In the genomic region with DNA sequence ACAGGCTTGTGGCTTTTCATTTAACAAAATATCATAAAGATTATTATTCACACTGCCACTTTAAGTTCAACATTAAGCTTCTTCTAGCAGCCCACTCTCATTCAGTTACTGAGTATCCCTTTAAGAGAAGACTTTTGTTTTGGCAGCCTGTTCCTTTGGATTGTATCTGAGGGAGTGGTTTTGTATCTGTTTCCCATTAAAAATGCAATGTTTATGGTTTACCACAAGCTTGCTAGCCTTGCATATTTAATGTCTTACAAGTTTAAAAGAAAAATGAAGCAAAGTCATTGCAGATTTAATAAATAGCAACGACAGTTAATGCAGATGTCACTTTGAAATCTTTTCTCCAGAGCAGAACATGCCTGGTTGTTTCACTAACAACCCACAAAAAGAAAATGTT, we compare ENCODE assay signal across 10 cellular contexts. TPM values are rescaled to one million over a fixed set of nuclear protein-coding genes. Genes with fewer than 3 reads are reported as not detected.
DNase-seq lines count a peak whose midpoint lies in the region; TF ChIP-seq lines count a peak whose summit lies in the region.
"Had no signal": no experiment of that assay in that cellular context is flagged by ENCODE, and none has a peak within 500 bp of the region (broad histone marks: within the 10 kb centered on the region; RNA-seq: fewer than 3 reads in every experiment).

No MANE protein-coding gene starts in this region.

- H3K79me2 ChIP-seq in smooth muscle cell (ENCODE audit: low read depth): peaks cover 73% of the 10 kb centered on the region

- H4K20me1 ChIP-seq in smooth muscle cell (ENCODE audit: low read depth): no peaks in the 10 kb centered on the region

- DNase-seq in GM04503 (ENCODE audit: low read depth) (peak; percentile 81), amniotic epithelial cell (ENCODE audit: low read depth) (peak; percentile 92), right atrium auricular region (ENCODE audit: low spot score) (no peak), smooth muscle cell (lab: John Stamatoyannopoulos, UW; ENCODE audit: unreplicated experiment) (no peak), lower leg skin (ENCODE audit: low spot score in 2 of 2) (no peak)
- DNase-seq in activated CD4-positive, alpha-beta T cell treated with anti-CD3 and anti-CD28 coated beads, Interleukin-2, amount 50 U/mL, for 1 hour: no peak
- DNase-seq in stimulated activated CD8-positive, alpha-beta memory T cell treated with anti-CD3 and anti-CD28 coated beads, Interleukin-4, amount 100 ng/mL, for 48 hours: no peak
- DNase-seq in activated CD8-positive, alpha-beta memory T cell treated with anti-CD3 and anti-CD28 coated beads, Interleukin-2, amount 50 U/mL, for 4 hours: no peak
- DNase-seq: NCI-H2029 treated with DMSO at 0.1 percent for 48 hours had no signal

- whole genome bisulfite sequencing in smooth muscle cell (ENCODE audit: low lambda C conversion rate): 7% methylated on average over 1 of the region's 1 CpG
- 4 to 7% methylated on average over 1 of the region's 1 CpG for WGBS in lower leg skin, 2 donors

- H3F3A ChIP-seq in smooth muscle cell (ENCODE audit: low read depth): peaks cover 28% of the 10 kb centered on the region

- peak overlapping the region; percentile 90 for H3K4me2 ChIP-seq in smooth muscle cell

- peak overlapping the region; percentile 70 for H3K9ac ChIP-seq in smooth muscle cell (ENCODE audit: low read depth)

- no peaks in the 10 kb centered on the region for H3K27me3 ChIP-seq in right atrium auricular region
- no peaks in the 10 kb centered on the region for H3K27me3 ChIP-seq in smooth muscle cell (ENCODE audit: low read depth)

- H3K4me1 ChIP-seq in right atrium auricular region (no peaks in the 10 kb centered on the region), smooth muscle cell (ENCODE audit: low read depth) (peaks cover 25% of the 10 kb centered on the region)

- TF ChIP-seq CTCF in right atrium auricular region (IDR thresholded peaks at IDR 0.05) (no peak), smooth muscle cell (IDR thresholded peaks at IDR 0.05; ENCODE audit: borderline replicate concordance, insufficient read depth, poor library complexity, severe bottlenecking) (no peak), lower leg skin (IDR thresholded peaks at IDR 0.05) (no peak)

- no peaks in the 10 kb centered on the region for H3K9me3 ChIP-seq in right atrium auricular region
- no peaks in the 10 kb centered on the region for H3K9me3 ChIP-seq in smooth muscle cell (replicated peaks; ENCODE audit: low read depth)

- H3K27ac ChIP-seq in right atrium auricular region (peak overlapping the region; percentile 76 to 77), smooth muscle cell (ENCODE audit: low read depth) (peak overlapping the region; percentile 91)

- H3K4me3 ChIP-seq in right atrium auricular region (peak overlapping the region; percentile 22 to 42), smooth muscle cell (peak overlapping the region; percentile 58), lower leg skin (ENCODE audit: low read depth, poor library complexity, severe bottlenecking) (no peak overlapping the region)

- peaks cover 4% of the 10 kb centered on the region for H3K36me3 ChIP-seq in right atrium auricular region
- no peaks in the 10 kb centered on the region for H3K36me3 ChIP-seq in smooth muscle cell (ENCODE audit: low read depth)

- peak overlapping the region; percentile 83 for H2AFZ ChIP-seq in smooth muscle cell (ENCODE audit: low read depth)

- no peak for TF ChIP-seq POLR2A in lower leg skin (IDR thresholded peaks at IDR 0.05)

- intact Hi-C loops in lower leg skin (cut with DNase I; ENCODE audit: low total_unique reads): no loop called here

RNA-seq across cellular contexts. Expression of a gene that starts 2.0 kb away (rescaled TPM):
- total RNA-seq in right atrium auricular region: 1,000 to 10,000 TPM in 1 of 2 donors, 100 to 1,000 TPM in 1; 994 to 1,906 TPM
- total RNA-seq in smooth muscle cell: 1,657 and 1,844 TPM in 2 replicates
- polyA plus RNA-seq in smooth muscle cell: 1,043 and 1,354 TPM in 2 replicates
- 1,000 to 10,000 TPM in 1 of 4 donors, 100 to 1,000 TPM in 3; 497 to 1,618 (median 522) TPM for total RNA-seq in lower leg skin
- total RNA-seq: G401 had no signal

Comparison
In these comparisons a context has a peak if more than half of its experiments do, and no peak if none do; other contexts are left out.
1. DNase-seq: peak in GM04503 (single experiment) and amniotic epithelial cell (single experiment); none in right atrium auricular region (single experiment), smooth muscle cell (single experiment), activated CD4-positive, alpha-beta T cell treated with anti-CD3 and anti-CD28 coated beads, Interleukin-2, amount 50 U/mL, for 1 hour (single experiment), stimulated activated CD8-positive, alpha-beta memory T cell treated with anti-CD3 and anti-CD28 coated beads, Interleukin-4, amount 100 ng/mL, for 48 hours (single experiment), lower leg skin (0 of 2) and activated CD8-positive, alpha-beta memory T cell treated with anti-CD3 and anti-CD28 coated beads, Interleukin-2, amount 50 U/mL, for 4 hours (single experiment).